17 cellular contexts compared by ENCODE assay signal in genomic region chr11:7671347-7671746, GRCh38. TPM values are rescaled to one million over a fixed set of nuclear protein-coding genes. Genes with fewer than 3 reads are reported as not detected.
DNase-seq lines count a peak whose midpoint lies in the region; ATAC-seq, FAIRE-seq and TF ChIP-seq lines count a peak whose summit lies in the region.
"Had no signal": no experiment of that assay in that cellular context is flagged by ENCODE, and none has a peak within 500 bp of the region (broad histone marks: within the 10 kb centered on the region; RNA-seq: fewer than 3 reads in every experiment).

No MANE protein-coding gene starts in this region.

- in situ Hi-C loops in HepG2 (cut with HindIII; ENCODE audit: extremely low pct_ligation_motif_present, low pct_unique_long_range_greater_than_20kb), result no loop called here
- in situ Hi-C loops in GM13976 (cut with MboI; ENCODE audit: low sequenced_read_pairs, unreplicated experiment), result no loop called here

- intact Hi-C loops in HepG2 (cut with micrococcal nuclease; ENCODE audit: unreplicated experiment), result no loop called here
- intact Hi-C loops in right lobe of liver (cut with DNase I), result no loop called here
- intact Hi-C loops in dorsolateral prefrontal cortex (cut with DNase I), result no loop called here
- intact Hi-C loops in pancreas (cut with DNase I), result no loop called here

- H3K4me2 ChIP-seq in HepG2 (ENCODE audit: low read depth, low read length), result no peak overlapping the region

- ATAC-seq in HepG2 (peak; percentile 24), right lobe of liver (no peak), pancreas (peak in 3 of 4 donors; percentile 5 to 13 (median 5))
- ATAC-seq: left cardiac atrium had no signal

- no peak for TF ChIP-seq RAD21 in HepG2 (CRISPR knock-in tag; IDR thresholded peaks at IDR 0.05)

- DNase-seq in HepG2 (ENCODE audit: low spot score), result no peak
- DNase-seq in right lobe of liver, result no peak
- DNase-seq in dorsolateral prefrontal cortex, result no peak
- no peak for DNase-seq in pancreas
- DNase-seq in GM13976 (ENCODE audit: low spot score), result no peak
- DNase-seq in DMS 273 treated with DMSO at 0.1 percent for 48 hours (lab: John Stamatoyannopoulos, UW), result no peak
- no peak for DNase-seq in activated CD8-positive, alpha-beta memory T cell treated with anti-CD3 and anti-CD28 coated beads for 24 hours
- DNase-seq in H54 (ENCODE audit: insufficient read length, low spot score), result no peak
- DNase-seq: 8988T; activated CD4-positive, CD25-positive, alpha-beta regulatory T cell; activated gamma-delta T cell; left cardiac atrium; NCI-H774; posterior cingulate gyrus; T-helper 1 cell had no signal

- TF ChIP-seq CTCF in HepG2 (CRISPR knock-in tag; IDR thresholded peaks at IDR 0.05) (no peak), right lobe of liver (IDR thresholded peaks at IDR 0.05) (no peak), dorsolateral prefrontal cortex (IDR thresholded peaks at IDR 0.05 in 54 of 56, conservative IDR thresholded peaks at IDR 0.05 in 2 of 56; ENCODE audit: low read depth in 1 of 56, partially characterized antibody in 56 of 56) (no peak), pancreas (IDR thresholded peaks at IDR 0.05) (no peak), GM13976 (IDR thresholded peaks at IDR 0.05; ENCODE audit: borderline replicate concordance, control extremely low read depth, extremely low read depth, insufficient read depth, missing control alignments) (no peak)

- no peak overlapping the region for H3K4me3 ChIP-seq in HepG2 (replicated peaks in 1 of 3; ENCODE audit: insufficient read depth in 1 of 3, low read depth in 2 of 3, low read length in 3 of 3)
- H3K4me3 ChIP-seq in right lobe of liver, result no peak overlapping the region
- H3K4me3 ChIP-seq in dorsolateral prefrontal cortex, result no peak overlapping the region
- H3K4me3 ChIP-seq in pancreas, result no peak overlapping the region
- H3K4me3 ChIP-seq: HAP-1 had no signal

- H3K27me3 ChIP-seq in HepG2 (ENCODE audit: control insufficient read depth in 1 of 2, insufficient read depth in 2 of 2, low read length in 2 of 2), result peaks cover 2 to 19% of the 10 kb centered on the region in 2 experiments; a peak in 3 of 5 replicates
- H3K27me3 ChIP-seq in right lobe of liver, result no peaks in the 10 kb centered on the region
- peaks cover 0 to 34% (median 15%) of the 10 kb centered on the region in 45 donors for H3K27me3 ChIP-seq in dorsolateral prefrontal cortex
- H3K27me3 ChIP-seq in pancreas, result no peaks in the 10 kb centered on the region

- H3K27ac ChIP-seq in HepG2 (ENCODE audit: extremely low read length, insufficient read depth, low read length), result no peak overlapping the region
- H3K27ac ChIP-seq in right lobe of liver, result no peak overlapping the region
- H3K27ac ChIP-seq in dorsolateral prefrontal cortex, result peak overlapping the region in 56 of 59 donors; percentile 1 to 99 (median 93)
- H3K27ac ChIP-seq in pancreas, result no peak overlapping the region

- no peaks in the 10 kb centered on the region for H3K79me2 ChIP-seq in HepG2 (ENCODE audit: insufficient read depth, low read length)

- H3K4me1 ChIP-seq in HepG2 (ENCODE audit: insufficient read depth, low read length) (peaks cover 22% of the 10 kb centered on the region), right lobe of liver (peaks cover 0 to 9% (median 3%) of the 10 kb centered on the region in 4 donors), pancreas (peaks cover 0 to 10% (median 5%) of the 10 kb centered on the region in 3 donors)

- TF ChIP-seq POLR2A in HepG2 (IDR thresholded peaks at IDR 0.05; ENCODE audit: insufficient read depth in 1 of 2, low read depth in 2 of 2, low read length in 2 of 2) (no peak), right lobe of liver (IDR thresholded peaks at IDR 0.05) (no peak), H54 (IDR thresholded peaks at IDR 0.05; ENCODE audit: low read depth, low read length) (no peak)

- H3K9ac ChIP-seq in HepG2 (ENCODE audit: insufficient read depth, low read depth, low read length), result no peak overlapping the region

- 28% methylated on average over 7 of the region's 7 CpGs for WGBS in HepG2 (ENCODE audit: low lambda C conversion rate)
- 84% methylated on average over 5 of the region's 7 CpGs for WGBS in right lobe of liver (ENCODE audit: insufficient coverage, low coverage, low lambda C conversion rate, missing lambda C conversion rate)
- 22 to 27% methylated on average over 7 of the region's 7 CpGs for WGBS in pancreas, 2 donors

- no TSS peak for BruUV-seq in HepG2 (replicated peaks; lab: Mats Ljungman, UMichigan)

- H3K36me3 ChIP-seq in HepG2 (replicated peaks in 1 of 2; ENCODE audit: control insufficient read depth in 1 of 2, insufficient read depth in 2 of 2, low read length in 2 of 2) (no peaks in the 10 kb centered on the region; a peak in 1 of 5 replicates), right lobe of liver (peaks cover 0 to 11% (median 2%) of the 10 kb centered on the region in 4 donors), pancreas (no peaks in the 10 kb centered on the region)
- H3K36me3 ChIP-seq: HAP-1 had no signal

- POLR2A ChIA-PET in HepG2 (lab: Yijun Ruan, JAX), result no interaction called here

- H4K20me1 ChIP-seq in HepG2 (ENCODE audit: insufficient read depth, low read length), result no peaks in the 10 kb centered on the region

- H3K9me3 ChIP-seq in HepG2 (ENCODE audit: low read length), result no peaks in the 10 kb centered on the region
- H3K9me3 ChIP-seq in right lobe of liver, result no peaks in the 10 kb centered on the region
- no peaks in the 10 kb centered on the region for H3K9me3 ChIP-seq in pancreas
- H3K9me3 ChIP-seq: HAP-1 had no signal

- CTCF ChIA-PET in HepG2 (lab: Yijun Ruan, JAX; ENCODE audit: low intra/inter-chr PET ratio, low total read pairs), result no interaction called here

- TF ChIP-seq EP300 in HepG2 (IDR thresholded peaks at IDR 0.05; ENCODE audit: low read depth in 2 of 2, low read length in 2 of 2) (no peak), HepG2 (CRISPR knock-in tag; IDR thresholded peaks at IDR 0.05; ENCODE audit: borderline replicate concordance) (no peak)

- no peak overlapping the region for H2AFZ ChIP-seq in HepG2 (ENCODE audit: low read length)

- no peak for FAIRE-seq in HepG2 (lab: Jason Lieb, UNC)
- no peak for FAIRE-seq in pancreas (lab: Jason Lieb, UNC)
- FAIRE-seq in H54 (lab: Jason Lieb, UNC), result no peak

RNA-seq across cellular contexts. Expression of gene CYB5R2, which starts 2.0 kb away (rescaled TPM):
- total RNA-seq in HepG2 (2016; rRNA removed; fragmentation: Illumina TruSeq; extraction: Trizol), result 0.51 and 0.53 TPM in 2 replicates
- 0.18 and 0.20 TPM in 2 replicates for total RNA-seq in HepG2 (2016; cell fraction: cytosol; rRNA removed; fragmentation: Illumina TruSeq; extraction: Trizol; ENCODE audit: low read depth)
- total RNA-seq in HepG2 (2016; cell fraction: insoluble cytoplasmic fraction; rRNA removed; fragmentation: Illumina TruSeq; extraction: Trizol), result 0.24 and 0.88 TPM in 2 replicates
- total RNA-seq in HepG2 (2016; cell fraction: membrane; rRNA removed; fragmentation: Illumina TruSeq; extraction: Trizol), result 0.46 and 0.76 TPM in 2 replicates
- 0.60 and 1.4 TPM in 2 replicates for total RNA-seq in HepG2 (2016; cell fraction: nucleus; rRNA removed; fragmentation: Illumina TruSeq; extraction: Trizol)
- polyA plus RNA-seq in HepG2 (2011; rRNA removed), result 0.40 and 1.2 TPM in 2 replicates
- 0.38 and 0.49 TPM in 2 replicates for polyA plus RNA-seq in HepG2 (2011; cell fraction: cytosol; rRNA removed)
- 0.42 and 1.2 TPM in 2 replicates for polyA plus RNA-seq in HepG2 (2011; cell fraction: nucleus; rRNA removed)
- polyA plus RNA-seq in HepG2 (2012), result 0.34 and 0.53 TPM in 2 replicates
- polyA plus RNA-seq in HepG2 (2016; cell fraction: cytosol; fragmentation: Illumina TruSeq; extraction: Trizol; ENCODE audit: low read depth), result 0.32 and 0.83 TPM in 2 replicates
- 0.39 and 1.1 TPM in 2 replicates for polyA plus RNA-seq in HepG2 (2016; cell fraction: insoluble cytoplasmic fraction; fragmentation: Illumina TruSeq; extraction: Trizol; ENCODE audit: low read depth)
- polyA plus RNA-seq in HepG2 (2016; cell fraction: membrane; fragmentation: Illumina TruSeq; extraction: Trizol; ENCODE audit: low read depth), result 0.48 TPM in 1 of 2 replicates, not detected in the other
- 0.70 and 0.84 TPM in 2 replicates for polyA plus RNA-seq in HepG2 (2016; cell fraction: nucleus; fragmentation: Illumina TruSeq; extraction: Trizol; ENCODE audit: insufficient read depth, low read depth)
- polyA minus RNA-seq in HepG2 (2011; rRNA and poly(A)+ RNA removed; ENCODE audit: low replicate concordance), result 0.44 TPM in 1 of 2 replicates, not detected in the other
- 0.79 TPM in 1 of 2 replicates, not detected in the other for polyA minus RNA-seq in HepG2 (2011; cell fraction: cytosol; rRNA and poly(A)+ RNA removed)
- polyA minus RNA-seq in HepG2 (2011; cell fraction: nucleus; rRNA and poly(A)+ RNA removed), result under 0.01 and 0.25 TPM in 2 replicates
- total RNA-seq in right lobe of liver, result 1 to 10 TPM in 4 of 6 experiments, under 1 TPM in 2; 0.71 to 3.5 (median 1.4) TPM
- 10 to 100 TPM in 91 of 120 experiments, 1 to 10 TPM in 29; 2.8 to 93.4 (median 15.1) TPM for total RNA-seq in dorsolateral prefrontal cortex
- 1 to 10 TPM; 1.4 to 3.5 (median 1.9) TPM for total RNA-seq in pancreas
- polyA plus RNA-seq in pancreas, result 1 to 10 TPM; 1.7 to 2.4 TPM

RNA-seq across cellular contexts. Expression of gene OVCH2, which starts 34.9 kb away (rescaled TPM):
- total RNA-seq in HepG2 (2016; rRNA removed; fragmentation: Illumina TruSeq; extraction: Trizol) (not detected in 2 replicates), right lobe of liver (not detected), dorsolateral prefrontal cortex (1 to 10 TPM in 1 of 120 experiments, under 1 TPM in 1, not detected in 118; 0.33 to 1.8 TPM), pancreas (under 1 TPM in 1 of 6 donors, not detected in 5; 0.28 TPM)
- total RNA-seq in HepG2 (2016; cell fraction: cytosol; rRNA removed; fragmentation: Illumina TruSeq; extraction: Trizol; ENCODE audit: low read depth), result not detected in 2 replicates
- total RNA-seq in HepG2 (2016; cell fraction: insoluble cytoplasmic fraction; rRNA removed; fragmentation: Illumina TruSeq; extraction: Trizol), result not detected in 2 replicates
- total RNA-seq in HepG2 (2016; cell fraction: membrane; rRNA removed; fragmentation: Illumina TruSeq; extraction: Trizol), result not detected in 2 replicates
- not detected in 2 replicates for total RNA-seq in HepG2 (2016; cell fraction: nucleus; rRNA removed; fragmentation: Illumina TruSeq; extraction: Trizol)
- polyA plus RNA-seq in HepG2 (2011; rRNA removed) (not detected in 2 replicates), pancreas (under 1 TPM in 1 of 2 donors, not detected in 1; 0.05 TPM)
- not detected in 2 replicates for polyA plus RNA-seq in HepG2 (2011; cell fraction: cytosol; rRNA removed)
- polyA plus RNA-seq in HepG2 (2011; cell fraction: nucleus; rRNA removed), result not detected in 2 replicates
- not detected in 2 replicates for polyA plus RNA-seq in HepG2 (2012)
- not detected in 2 replicates for polyA plus RNA-seq in HepG2 (2016; cell fraction: cytosol; fragmentation: Illumina TruSeq; extraction: Trizol; ENCODE audit: low read depth)
- polyA plus RNA-seq in HepG2 (2016; cell fraction: insoluble cytoplasmic fraction; fragmentation: Illumina TruSeq; extraction: Trizol; ENCODE audit: low read depth), result not detected in 2 replicates
- polyA plus RNA-seq in HepG2 (2016; cell fraction: membrane; fragmentation: Illumina TruSeq; extraction: Trizol; ENCODE audit: low read depth), result not detected in 2 replicates
- not detected in 2 replicates for polyA plus RNA-seq in HepG2 (2016; cell fraction: nucleus; fragmentation: Illumina TruSeq; extraction: Trizol; ENCODE audit: insufficient read depth, low read depth)
- polyA minus RNA-seq in HepG2 (2011; rRNA and poly(A)+ RNA removed; ENCODE audit: low replicate concordance), result not detected in 2 replicates
- polyA minus RNA-seq in HepG2 (2011; cell fraction: cytosol; rRNA and poly(A)+ RNA removed), result not detected in 2 replicates
- polyA minus RNA-seq in HepG2 (2011; cell fraction: nucleus; rRNA and poly(A)+ RNA removed), result not detected in 2 replicates
- total RNA-seq: dermis microvascular lymphatic vessel endothelial cell, left cardiac atrium had no signal

Comparison
In these comparisons a context has a peak if more than half of its experiments do, and no peak if none do; other contexts are left out.
1. ATAC-seq: peak in HepG2 (single experiment) and pancreas (3 of 4); none in right lobe of liver (0 of 4).
2. H3K27ac ChIP-seq: peak in dorsolateral prefrontal cortex (56 of 59); none in HepG2 (single experiment), right lobe of liver (0 of 3) and pancreas (0 of 4).